2 cellular contexts compared by ENCODE assay signal in the genomic region with DNA sequence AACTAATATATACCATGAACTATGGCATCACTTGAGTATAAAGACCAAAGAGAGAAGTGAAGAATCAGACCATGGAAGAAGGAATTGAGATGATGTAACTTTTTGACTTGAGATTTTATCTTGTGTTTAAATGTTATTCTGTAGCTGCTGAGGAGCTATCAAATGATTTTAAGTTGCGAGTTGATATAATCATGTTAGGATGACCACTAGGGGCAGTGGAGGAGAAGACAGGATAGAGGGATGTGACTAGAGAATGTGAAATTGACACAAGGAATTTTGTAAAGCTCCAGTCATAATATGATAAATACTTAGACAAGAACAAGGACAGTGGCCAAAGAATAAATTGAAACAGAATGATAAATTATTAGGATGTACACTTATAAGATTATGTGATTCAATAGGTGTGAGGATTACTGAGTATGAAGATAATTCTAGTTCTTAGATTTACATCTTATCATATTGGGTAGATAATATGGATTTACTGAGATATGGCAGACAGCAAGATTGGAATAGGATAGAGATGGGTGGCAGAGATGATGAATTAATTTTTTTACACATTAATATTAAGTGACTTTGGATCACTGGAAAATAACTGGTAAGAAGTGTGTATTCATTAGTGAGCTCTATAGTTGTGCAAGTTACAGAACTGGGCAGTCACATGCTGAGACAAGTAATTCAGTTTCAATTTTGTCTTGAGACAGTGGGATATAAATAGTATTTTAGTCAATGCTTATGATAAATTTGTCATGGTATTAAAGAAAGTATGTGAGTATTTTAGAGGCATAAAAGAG.
TF ChIP-seq lines count a peak whose summit lies in the region.

No MANE protein-coding gene starts in this region.

TF ChIP-seq in A549, 52 proteins besides CTCF, POLR2A, EP300 and RAD21:
- TF ChIP-seq TP53 (CRISPR knock-in tag; IDR thresholded peaks at IDR 0.05), result no peak
- TF ChIP-seq, protein P1, sequence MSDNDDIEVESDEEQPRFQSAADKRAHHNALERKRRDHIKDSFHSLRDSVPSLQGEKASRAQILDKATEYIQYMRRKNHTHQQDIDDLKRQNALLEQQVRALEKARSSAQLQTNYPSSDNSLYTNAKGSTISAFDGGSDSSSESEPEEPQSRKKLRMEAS (IDR thresholded peaks at IDR 0.05), result no peak
- TF ChIP-seq HOXB5 (CRISPR knock-in tag; IDR thresholded peaks at IDR 0.05), result no peak
- TF ChIP-seq SMC3 (IDR thresholded peaks at IDR 0.05), result no peak
- no peak for TF ChIP-seq MYC (IDR thresholded peaks at IDR 0.05; ENCODE audit: borderline replicate concordance, low read length)
- TF ChIP-seq KDM1A (IDR thresholded peaks at IDR 0.05; ENCODE audit: low read depth), result no peak
- no peak for TF ChIP-seq FOXS1 (CRISPR knock-in tag; IDR thresholded peaks at IDR 0.05)
- no peak for TF ChIP-seq CBX2 (IDR thresholded peaks at IDR 0.05; ENCODE audit: borderline replicate concordance, low read depth)
- TF ChIP-seq GATA3 (IDR thresholded peaks at IDR 0.05; ENCODE audit: borderline replicate concordance), result no peak

TF ChIP-seq in SK-N-SH, 30 proteins besides CTCF, POLR2A, EP300 and RAD21:
- TF ChIP-seq TCF12 (IDR thresholded peaks at IDR 0.05) (no peak), NFIC (IDR thresholded peaks at IDR 0.05; ENCODE audit: borderline replicate concordance) (no peak), GATA2 (CRISPR knock-in tag; IDR thresholded peaks at IDR 0.05) (no peak), POLR2AphosphoS5 (IDR thresholded peaks at IDR 0.05; ENCODE audit: low read depth, low read length) (no peak), NRF1 (IDR thresholded peaks at IDR 0.05; ENCODE audit: low read depth, low read length) (no peak), TAF1 (IDR thresholded peaks at IDR 0.05; ENCODE audit: borderline replicate concordance, low read depth, low read length) (no peak), SIN3A (IDR thresholded peaks at IDR 0.05; ENCODE audit: borderline replicate concordance, low read depth, low read length) (no peak)
- TF ChIP-seq, protein P2, sequence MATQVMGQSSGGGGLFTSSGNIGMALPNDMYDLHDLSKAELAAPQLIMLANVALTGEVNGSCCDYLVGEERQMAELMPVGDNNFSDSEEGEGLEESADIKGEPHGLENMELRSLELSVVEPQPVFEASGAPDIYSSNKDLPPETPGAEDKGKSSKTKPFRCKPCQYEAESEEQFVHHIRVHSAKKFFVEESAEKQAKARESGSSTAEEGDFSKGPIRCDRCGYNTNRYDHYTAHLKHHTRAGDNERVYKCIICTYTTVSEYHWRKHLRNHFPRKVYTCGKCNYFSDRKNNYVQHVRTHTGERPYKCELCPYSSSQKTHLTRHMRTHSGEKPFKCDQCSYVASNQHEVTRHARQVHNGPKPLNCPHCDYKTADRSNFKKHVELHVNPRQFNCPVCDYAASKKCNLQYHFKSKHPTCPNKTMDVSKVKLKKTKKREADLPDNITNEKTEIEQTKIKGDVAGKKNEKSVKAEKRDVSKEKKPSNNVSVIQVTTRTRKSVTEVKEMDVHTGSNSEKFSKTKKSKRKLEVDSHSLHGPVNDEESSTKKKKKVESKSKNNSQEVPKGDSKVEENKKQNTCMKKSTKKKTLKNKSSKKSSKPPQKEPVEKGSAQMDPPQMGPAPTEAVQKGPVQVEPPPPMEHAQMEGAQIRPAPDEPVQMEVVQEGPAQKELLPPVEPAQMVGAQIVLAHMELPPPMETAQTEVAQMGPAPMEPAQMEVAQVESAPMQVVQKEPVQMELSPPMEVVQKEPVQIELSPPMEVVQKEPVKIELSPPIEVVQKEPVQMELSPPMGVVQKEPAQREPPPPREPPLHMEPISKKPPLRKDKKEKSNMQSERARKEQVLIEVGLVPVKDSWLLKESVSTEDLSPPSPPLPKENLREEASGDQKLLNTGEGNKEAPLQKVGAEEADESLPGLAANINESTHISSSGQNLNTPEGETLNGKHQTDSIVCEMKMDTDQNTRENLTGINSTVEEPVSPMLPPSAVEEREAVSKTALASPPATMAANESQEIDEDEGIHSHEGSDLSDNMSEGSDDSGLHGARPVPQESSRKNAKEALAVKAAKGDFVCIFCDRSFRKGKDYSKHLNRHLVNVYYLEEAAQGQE (IDR thresholded peaks at IDR 0.05; ENCODE audit: low read depth, low read length), result no peak
